9 cellular contexts compared by ENCODE assay signal in genomic region chr6:143940011-143940597, GRCh38.
DNase-seq lines count a peak whose midpoint lies in the region; ATAC-seq and TF ChIP-seq lines count a peak whose summit lies in the region.
"Had no signal": no experiment of that assay in that cellular context is flagged by ENCODE, and none has a peak within 500 bp of the region (broad histone marks: within the 10 kb centered on the region; RNA-seq: fewer than 3 reads in every experiment).

No MANE protein-coding gene starts in this region.

- DNase-seq in AG08396 (ENCODE audit: low spot score), result peak; percentile 35
- peak; percentile 40 for DNase-seq in NCI-H1105 (lab: John Stamatoyannopoulos, UW)
- DNase-seq in WTC11 (ENCODE audit: low spot score), result peak; percentile 63
- peak; percentile 53 for DNase-seq in dermis blood vessel endothelial cell
- peak; percentile 25 for DNase-seq in neural crest cell (ENCODE audit: low read depth, low spot score)
- DNase-seq in substantia nigra (lab: John Stamatoyannopoulos, UW), result no peak

- CTCF ChIA-PET in WTC11 (lab: Charles Lee), result interaction anchor here (0.6 to 4.5 kb wide), 40 partner anchors 9 to 427 kb away, joined by 3 to 45 read pairs (median 4); partner anchors contain the start of gene LTV1

- ATAC-seq in GM18498 (IDR thresholded peaks at IDR 0.05; ENCODE audit: unreplicated experiment) (peak; percentile 99), HG02798 (IDR thresholded peaks at IDR 0.05; ENCODE audit: poor library complexity, unreplicated experiment) (peak; percentile 99), WTC11 (peak; percentile 52)

- H3K36me3 Mint-ChIP-seq in WTC11 (no peaks in the 10 kb centered on the region), neural crest cell (ENCODE audit: low read depth) (peaks cover 3% of the 10 kb centered on the region)

- POLR2A ChIA-PET in WTC11 (lab: Charles Lee), result no interaction called here

- H3K4me3 Mint-ChIP-seq in WTC11, result no peak overlapping the region
- no peak overlapping the region for H3K4me3 Mint-ChIP-seq in neural crest cell

- H3K9me3 Mint-ChIP-seq in WTC11, result no peaks in the 10 kb centered on the region
- H3K9me3 Mint-ChIP-seq in neural crest cell, result peaks cover 3% of the 10 kb centered on the region

- H3K4me1 Mint-ChIP-seq in WTC11 (peaks cover 43% of the 10 kb centered on the region), neural crest cell (peaks cover 16% of the 10 kb centered on the region)

- H3K27ac Mint-ChIP-seq in WTC11 (no peak overlapping the region), neural crest cell (ENCODE audit: unreplicated experiment) (no peak overlapping the region)

- no peak overlapping the region for H3K27ac ChIP-seq in substantia nigra (ENCODE audit: low read depth, low read length, poor library complexity, severe bottlenecking)
- H3K27ac ChIP-seq: SJSA1 had no signal

- peak; percentile 55 for TF ChIP-seq CTCF in WTC11 (IDR thresholded peaks at IDR 0.05)
- peak; percentile 85 for TF ChIP-seq CTCF in neural crest cell (conservative IDR thresholded peaks at IDR 0.05)

- H3K27me3 Mint-ChIP-seq in WTC11 (ENCODE audit: low read depth), result peaks cover 15% of the 10 kb centered on the region
- peaks cover 6% of the 10 kb centered on the region for H3K27me3 Mint-ChIP-seq in neural crest cell (ENCODE audit: low read depth)

TF ChIP-seq in WTC11, 78 proteins besides CTCF, POLR2A, EP300 and RAD21:
- no peak for TF ChIP-seq ZNF423 (CRISPR knock-in tag; IDR thresholded peaks at IDR 0.05)
- TF ChIP-seq STAT6 (CRISPR knock-in tag; conservative IDR thresholded peaks at IDR 0.05; ENCODE audit: low read depth), result no peak
- no peak for TF ChIP-seq IRF2 (CRISPR knock-in tag; IDR thresholded peaks at IDR 0.05; ENCODE audit: borderline replicate concordance, low read depth)
- no peak for TF ChIP-seq ZNF121 (CRISPR knock-in tag; IDR thresholded peaks at IDR 0.05)
- no peak for TF ChIP-seq AR (CRISPR knock-in tag; IDR thresholded peaks at IDR 0.05)
- no peak for TF ChIP-seq RELA (CRISPR knock-in tag; IDR thresholded peaks at IDR 0.05; ENCODE audit: borderline replicate concordance)

Comparison
In these comparisons a context has a peak if more than half of its experiments do, and no peak if none do; other contexts are left out.
1. DNase-seq: peak in AG08396 (single experiment), NCI-H1105 (single experiment), WTC11 (single experiment), dermis blood vessel endothelial cell (single experiment) and neural crest cell (single experiment); none in substantia nigra (0 of 49).
2. Peak in every context shown above with its lines, with median percentiles within 50 percentile points of each other: ATAC-seq.